24 cellular contexts compared by ENCODE assay signal in the genomic region with DNA sequence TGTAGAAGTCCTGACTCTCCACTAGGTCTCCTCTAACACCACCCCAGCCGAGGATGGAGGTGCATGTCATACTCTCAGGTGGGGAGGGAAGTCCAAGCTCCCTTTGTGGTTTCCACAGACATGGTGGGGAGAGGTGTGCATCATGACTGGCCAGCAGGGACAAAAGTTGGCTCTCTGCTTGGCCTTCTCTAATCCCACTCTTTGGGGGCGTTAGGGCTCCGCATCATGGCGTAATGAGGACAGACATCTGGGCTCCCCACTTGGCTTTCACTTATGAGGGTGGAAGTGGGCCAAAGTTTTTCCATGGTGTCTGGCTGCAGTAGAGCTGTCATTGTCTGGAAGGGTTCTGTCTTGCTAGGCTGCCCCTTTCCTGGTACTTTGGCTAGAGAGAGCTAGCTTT.
"Had no signal": no experiment of that assay in that cellular context is flagged by ENCODE, and none has a peak within 500 bp of the region (broad histone marks: within the 10 kb centered on the region; RNA-seq: fewer than 3 reads in every experiment).

No MANE protein-coding gene starts in this region.

- H3K4me1 Mint-ChIP-seq: memory B cell; natural killer cell; stimulated activated memory B cell treated with anti-CD40 and anti-IgM and Interleukin-4, amounts not matched to agents 10 μg/mL and 1 μg/mL and 100 μg/mL, for 72 hours had no signal

- H3K27ac ChIP-seq: coronary artery, hepatocyte, lower lobe of right lung, neutrophil, spleen, uterus had no signal

- H3K27me3 Mint-ChIP-seq: memory B cell; progenitor cell of endocrine pancreas; stimulated activated memory B cell treated with anti-CD40 and anti-IgM and Interleukin-4, amounts not matched to agents 10 μg/mL and 1 μg/mL and 100 μg/mL, for 72 hours had no signal

- ATAC-seq: effector memory CD8-positive, alpha-beta T cell; gastrocnemius medialis; left colon; left ventricle myocardium superior; lower lobe of right lung; natural killer cell; stimulated activated memory B cell treated with anti-CD40 and anti-IgM and Interleukin-4, amounts not matched to agents 10 μg/mL and 1 μg/mL and 100 μg/mL, for 72 hours; stimulated activated naive CD8-positive, alpha-beta T cell treated with anti-CD3 and anti-CD28 coated beads, Interleukin-15, Interleukin-2, amounts not matched to agents 100 U/mL and 50 U/mL, for 24 hours; upper lobe of right lung had no signal

- H3K36me3 ChIP-seq: gastrocnemius medialis, lower lobe of right lung, neutrophil, sigmoid colon, spleen, transverse colon, upper lobe of right lung, uterus had no signal

- H3K9me3 ChIP-seq: gastrocnemius medialis, lower lobe of right lung, neutrophil, transverse colon, upper lobe of right lung, uterus had no signal

- H3K9ac ChIP-seq: parathyroid adenoma had no signal

- DNase-seq: dermis blood vessel endothelial cell; effector memory CD8-positive, alpha-beta T cell; gastrocnemius medialis; head of caudate nucleus; kidney glomerular epithelial cell; left colon; left ventricle myocardium superior; lower lobe of right lung; natural killer cell; sigmoid colon; spleen; stimulated activated CD4-positive, alpha-beta T cell treated with anti-CD3 and anti-CD28 coated beads, Interleukin-4, amount 100 ng/mL, for 4 hours; stimulated activated naive CD8-positive, alpha-beta T cell treated with anti-CD3 and anti-CD28 coated beads, Interleukin-15, Interleukin-2, amounts not matched to agents 100 U/mL and 50 U/mL, for 24 hours; transverse colon; upper lobe of right lung; uterus had no signal

- H3K27me3 ChIP-seq: gastrocnemius medialis, hepatocyte, neutrophil, sigmoid colon, spleen, transverse colon, upper lobe of right lung, uterus had no signal

- H3K27ac Mint-ChIP-seq: effector memory CD8-positive, alpha-beta T cell; memory B cell; natural killer cell; progenitor cell of endocrine pancreas; stimulated activated memory B cell treated with anti-CD40 and anti-IgM and Interleukin-4, amounts not matched to agents 10 μg/mL and 1 μg/mL and 100 μg/mL, for 72 hours had no signal

- H3K4me3 ChIP-seq: coronary artery, gastrocnemius medialis, hepatocyte, lower lobe of right lung, sigmoid colon, skin epidermis, spleen, transverse colon, upper lobe of right lung, uterus had no signal

- H3K4me1 ChIP-seq: gastrocnemius medialis, parathyroid adenoma, sigmoid colon, upper lobe of right lung, uterus had no signal

- H3K9me3 Mint-ChIP-seq: effector memory CD8-positive, alpha-beta T cell had no signal

- H3K36me3 Mint-ChIP-seq: natural killer cell; stimulated activated memory B cell treated with anti-CD40 and anti-IgM and Interleukin-4, amounts not matched to agents 10 μg/mL and 1 μg/mL and 100 μg/mL, for 72 hours had no signal

- H3K4me3 Mint-ChIP-seq: effector memory CD8-positive, alpha-beta T cell; memory B cell; natural killer cell; stimulated activated memory B cell treated with anti-CD40 and anti-IgM and Interleukin-4, amounts not matched to agents 10 μg/mL and 1 μg/mL and 100 μg/mL, for 72 hours had no signal
